In the genomic region with DNA sequence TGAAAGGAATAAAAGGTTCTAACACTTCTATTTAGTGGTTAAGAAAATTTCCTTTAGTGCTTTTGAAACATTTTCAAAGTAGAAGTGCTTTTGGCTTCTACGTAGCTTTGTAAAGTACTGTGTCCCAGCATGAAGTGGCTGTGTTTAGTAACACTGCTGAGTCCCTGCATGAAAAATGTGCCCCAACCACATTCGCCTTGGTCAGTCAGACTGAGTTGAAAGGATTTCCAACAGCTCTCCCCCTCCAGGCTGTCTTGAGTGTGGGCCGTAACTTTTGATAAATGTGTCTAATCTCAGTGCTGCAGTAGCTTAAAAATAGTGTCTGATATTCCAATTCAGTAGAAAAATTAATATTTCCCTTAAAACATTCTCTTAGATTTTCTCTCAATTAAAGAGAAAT, we compare ENCODE assay signal across 13 cellular contexts.
DNase-seq lines count a peak whose midpoint lies in the region; ATAC-seq and TF ChIP-seq lines count a peak whose summit lies in the region.
"Had no signal": no experiment of that assay in that cellular context is flagged by ENCODE, and none has a peak within 500 bp of the region (broad histone marks: within the 10 kb centered on the region; RNA-seq: fewer than 3 reads in every experiment).

No MANE protein-coding gene starts in this region.

- 6 to 7% methylated on average over 3 of the region's 3 CpGs for WGBS in GM23248 (ENCODE audit: low coverage in 1 of 2, low lambda C conversion rate in 2 of 2, missing lambda C conversion rate in 2 of 2), 2 experiments
- 58% methylated on average over 3 of the region's 3 CpGs for WGBS in hepatocyte (ENCODE audit: low lambda C conversion rate, missing lambda C conversion rate)

- H3F3A ChIP-seq in GM23248 (ENCODE audit: insufficient read depth) = peaks cover 11% of the 10 kb centered on the region

- intact Hi-C loops in sciatic nerve (cut with DNase I) = no loop called here

- H3K4me2 ChIP-seq in GM23248 (ENCODE audit: unreplicated experiment) (peak overlapping the region; percentile 67), hepatocyte (no peak overlapping the region)

- peaks cover 14% of the 10 kb centered on the region for H3K4me1 ChIP-seq in GM23248 (ENCODE audit: insufficient read depth)
- H3K4me1 ChIP-seq in hepatocyte (ENCODE audit: insufficient read depth) = no peaks in the 10 kb centered on the region
- H3K4me1 ChIP-seq: colonic mucosa had no signal

- H3K79me2 ChIP-seq in GM23248 (ENCODE audit: insufficient read depth) = no peaks in the 10 kb centered on the region
- no peaks in the 10 kb centered on the region for H3K79me2 ChIP-seq in hepatocyte

- H3K9me3 ChIP-seq in GM23248 (ENCODE audit: low read depth) (no peaks in the 10 kb centered on the region), hepatocyte (ENCODE audit: low read depth) (no peaks in the 10 kb centered on the region)
- H3K9me3 ChIP-seq: colonic mucosa had no signal

- H2AFZ ChIP-seq in GM23248 = peak overlapping the region; percentile 55
- H2AFZ ChIP-seq in hepatocyte = no peak overlapping the region

- TF ChIP-seq CTCF in cardiac fibroblast (IDR thresholded peaks at IDR 0.05; ENCODE audit: low read depth, low read length) = no peak
- no peak for TF ChIP-seq CTCF in hepatocyte (IDR thresholded peaks at IDR 0.05; ENCODE audit: poor library complexity)

- H3K36me3 ChIP-seq in GM23248 (ENCODE audit: low read depth) (no peaks in the 10 kb centered on the region), hepatocyte (replicated peaks; ENCODE audit: insufficient read depth, low read depth) (no peaks in the 10 kb centered on the region)
- H3K36me3 ChIP-seq: colonic mucosa had no signal

- H4K20me1 ChIP-seq in GM23248 (ENCODE audit: insufficient read depth) = no peaks in the 10 kb centered on the region
- no peaks in the 10 kb centered on the region for H4K20me1 ChIP-seq in hepatocyte (ENCODE audit: insufficient read depth, poor library complexity, severe bottlenecking)

- no peaks in the 10 kb centered on the region for H3K27me3 ChIP-seq in GM23248 (replicated peaks; ENCODE audit: insufficient read depth)
- H3K27me3 ChIP-seq in hepatocyte = no peaks in the 10 kb centered on the region
- H3K27me3 ChIP-seq: colonic mucosa had no signal

- H3K4me3 ChIP-seq in GM23248 = peak overlapping the region; percentile 45
- H3K4me3 ChIP-seq in cardiac fibroblast (replicated peaks in 1 of 2; ENCODE audit: low read depth in 2 of 2, low read length in 2 of 2) = no peak overlapping the region
- no peak overlapping the region for H3K4me3 ChIP-seq in hepatocyte
- H3K4me3 ChIP-seq: colonic mucosa had no signal

- H3K9ac ChIP-seq in GM23248 = peak overlapping the region; percentile 37

- in situ Hi-C loops in GM23248 (cut with MboI) = no loop called here

- ATAC-seq in sciatic nerve (peak; percentile 49), GM21786 (IDR thresholded peaks at IDR 0.05; ENCODE audit: unreplicated experiment) (no peak)
- ATAC-seq: CD8-positive, alpha-beta T cell had no signal

- no peaks in the 10 kb centered on the region for H3K9me2 ChIP-seq in GM23248 (ENCODE audit: insufficient read depth)
- H3K9me2 ChIP-seq in hepatocyte (replicated peaks; ENCODE audit: insufficient read depth) = no peaks in the 10 kb centered on the region

- H3K27ac ChIP-seq in GM23248 (peak overlapping the region; percentile 37), hepatocyte (peak overlapping the region; percentile 33)
- H3K27ac ChIP-seq: colonic mucosa had no signal

- DNase-seq in GM23248 (peak; percentile 86), cardiac fibroblast (ENCODE audit: low read depth in 2 of 2) (peak; percentile 42 to 59), hepatocyte (ENCODE audit: low spot score) (peak; percentile 36), sciatic nerve (ENCODE audit: low spot score) (no peak), SK-N-DZ (ENCODE audit: low spot score) (no peak), NCI-H1417 (lab: John Stamatoyannopoulos, UW) (no peak)
- DNase-seq in activated CD8-positive, alpha-beta memory T cell treated with anti-CD3 and anti-CD28 coated beads for 24 hours = no peak
- DNase-seq: activated B cell treated with CpG ODN at 0.5 μM for 24 hours; CD8-positive, alpha-beta T cell; colonic mucosa; NCI-H2227 treated with DMSO at 0.1 percent for 48 hours; SIG-M5 had no signal

Comparison
In these comparisons a context has a peak if more than half of its experiments do, and no peak if none do; other contexts are left out.
1. DNase-seq: peak in GM23248 (single experiment), cardiac fibroblast (2 of 2) and hepatocyte (single experiment); none in sciatic nerve (single experiment), SK-N-DZ (single experiment), activated CD8-positive, alpha-beta memory T cell treated with anti-CD3 and anti-CD28 coated beads for 24 hours (single experiment) and NCI-H1417 (0 of 3).